ENCODE assay signal across 1 cellular context in the genomic region with DNA sequence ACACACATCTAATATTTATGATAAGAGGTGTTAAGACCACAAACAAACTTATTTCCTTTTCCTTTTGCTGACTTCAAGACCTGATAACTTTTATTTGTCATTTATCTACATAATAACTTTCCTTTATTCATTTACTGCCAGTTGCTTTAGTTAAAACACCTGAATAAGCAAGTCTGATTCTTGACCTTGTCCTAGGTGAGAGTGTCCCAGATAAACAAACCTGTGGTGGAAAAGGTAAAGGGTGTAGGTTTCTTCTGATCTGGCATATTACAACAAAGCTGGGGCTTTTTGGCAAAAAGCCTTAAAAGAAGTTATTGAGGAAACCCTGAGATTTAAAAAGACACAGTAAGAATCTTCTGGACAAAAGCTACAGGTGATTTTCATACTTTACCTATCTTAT.
TF ChIP-seq lines count a peak whose summit lies in the region.

No MANE protein-coding gene starts in this region.

TF ChIP-seq in GM23338, 12 proteins besides CTCF, POLR2A, EP300 and RAD21 (continued from another document):
- TF ChIP-seq, protein P1, sequence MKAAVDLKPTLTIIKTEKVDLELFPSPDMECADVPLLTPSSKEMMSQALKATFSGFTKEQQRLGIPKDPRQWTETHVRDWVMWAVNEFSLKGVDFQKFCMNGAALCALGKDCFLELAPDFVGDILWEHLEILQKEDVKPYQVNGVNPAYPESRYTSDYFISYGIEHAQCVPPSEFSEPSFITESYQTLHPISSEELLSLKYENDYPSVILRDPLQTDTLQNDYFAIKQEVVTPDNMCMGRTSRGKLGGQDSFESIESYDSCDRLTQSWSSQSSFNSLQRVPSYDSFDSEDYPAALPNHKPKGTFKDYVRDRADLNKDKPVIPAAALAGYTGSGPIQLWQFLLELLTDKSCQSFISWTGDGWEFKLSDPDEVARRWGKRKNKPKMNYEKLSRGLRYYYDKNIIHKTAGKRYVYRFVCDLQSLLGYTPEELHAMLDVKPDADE (IDR thresholded peaks at IDR 0.05): no peak
